In the genomic region with DNA sequence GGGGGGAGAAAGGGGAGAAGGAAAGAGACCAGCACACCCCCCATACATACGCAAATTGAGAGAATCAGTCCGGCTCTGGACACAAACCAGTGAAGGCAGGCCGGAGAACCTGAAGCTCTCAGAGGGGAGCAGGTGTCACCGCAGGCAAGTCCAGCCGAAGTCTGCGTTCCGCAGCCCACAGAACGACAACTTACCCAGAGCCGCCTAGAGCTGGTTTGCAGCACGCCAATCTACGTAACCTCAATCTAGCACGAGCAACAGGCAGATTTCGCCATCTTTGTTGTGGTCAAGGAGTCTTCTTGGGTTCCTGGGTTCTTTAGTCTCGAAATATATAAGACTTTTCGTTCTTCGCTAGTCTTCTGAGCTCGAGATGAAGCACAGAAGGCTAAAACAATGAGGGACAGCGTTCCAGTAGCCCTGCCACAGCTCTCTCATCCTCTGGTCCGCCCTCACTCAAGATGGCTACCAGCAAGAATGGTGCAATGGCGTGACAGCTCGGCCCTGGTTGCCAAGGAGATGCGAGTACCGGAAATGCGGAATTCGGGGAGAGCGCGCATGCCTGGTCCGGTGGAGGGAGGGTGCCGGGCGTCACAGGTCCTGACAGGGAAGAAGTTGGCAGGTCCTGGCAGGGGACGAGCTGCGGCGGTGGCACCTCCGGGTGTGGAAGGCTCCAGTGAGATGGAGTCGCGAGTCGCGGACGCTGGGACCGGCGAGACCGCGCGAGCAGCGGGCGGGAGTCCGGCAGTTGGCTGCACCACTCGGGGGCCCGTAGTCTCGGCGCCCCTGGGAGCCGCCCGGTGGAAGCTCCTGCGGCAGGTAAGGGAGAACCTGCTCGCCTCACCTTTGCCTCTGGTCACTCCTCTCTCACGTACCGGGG, we compare ENCODE assay signal across 8 cellular contexts. TPM values are rescaled to one million over a fixed set of nuclear protein-coding genes. Genes with fewer than 3 reads are reported as not detected.
A peak's percentile ranks its signal among the peaks of the same experiment; 100 is the strongest.
DNase-seq lines count a peak whose midpoint lies in the region; ATAC-seq and TF ChIP-seq lines count a peak whose summit lies in the region.

A gene (plus strand): TSS at position 618 of the 877 bp plus-strand sequence.
A gene (minus strand): TSS at position 165 of the 877 bp plus-strand sequence. CDS start 15,152 bp downstream, outside the sequence.

- DNase-seq in GM13976 (ENCODE audit: low spot score) (peak; percentile 95), NCI-H146 treated with DMSO at 0.1 percent for 48 hours (lab: John Stamatoyannopoulos, UW; ENCODE audit: unreplicated experiment) (peak; percentile 95), amniotic epithelial cell (ENCODE audit: low read depth) (peak; percentile 97), left cardiac atrium (peak; percentile 98), posterior vena cava (ENCODE audit: low spot score) (peak; percentile 100), upper lobe of right lung (peak; percentile 99)

- no peaks in the 10 kb centered on the region for H3K27me3 ChIP-seq in upper lobe of right lung

- H3K4me1 ChIP-seq in upper lobe of right lung = peaks cover 25% of the 10 kb centered on the region

- in situ Hi-C loops in GM13976 (cut with MboI; ENCODE audit: low sequenced_read_pairs, unreplicated experiment) = no loop called here

- peak within 1 kb of the TSS; percentile 100 for H3K27ac ChIP-seq in upper lobe of right lung

- TF ChIP-seq CTCF in GM13976 (IDR thresholded peaks at IDR 0.05; ENCODE audit: borderline replicate concordance, control extremely low read depth, extremely low read depth, insufficient read depth, missing control alignments) (no peak), upper lobe of right lung (IDR thresholded peaks at IDR 0.05) (no peak)

- intact Hi-C loops in T-helper 1 cell treated with Interleukin-12 subunit alpha and Interleukin-12 subunit beta and Interleukin-4 antibody, amounts not matched to agents 30 ng/mL and 1 ng/mL, for 36 hours (cut with micrococcal nuclease) = loop anchor here (1.0 to 10.0 kb wide), 12 partner anchors 117 to 2001 kb away; a partner anchor contains a TSS
- intact Hi-C loops in left cardiac atrium (cut with DNase I) = no loop called here
- intact Hi-C loops in posterior vena cava (cut with DNase I) = no loop called here
- intact Hi-C loops in upper lobe of right lung (cut with DNase I) = no loop called here

- ATAC-seq in HG02870 (IDR thresholded peaks at IDR 0.05; ENCODE audit: unreplicated experiment) = peak; percentile 80
- peak; percentile 97 to 98 for ATAC-seq in left cardiac atrium
- peak; percentile 98 for ATAC-seq in upper lobe of right lung

- no peaks in the 10 kb centered on the region for H3K36me3 ChIP-seq in upper lobe of right lung

- H3K4me3 ChIP-seq in upper lobe of right lung = peak within 1 kb of the TSS; percentile 81

- H3K9me3 ChIP-seq in upper lobe of right lung = no peaks in the 10 kb centered on the region

RNA-seq across cellular contexts. Expression of the first gene that starts in this region (rescaled TPM):
- 11.4 and 12.7 TPM in 2 replicates for total RNA-seq in T-helper 1 cell treated with Interleukin-12 subunit alpha and Interleukin-12 subunit beta and Interleukin-4 antibody, amounts not matched to agents 30 ng/mL and 1 ng/mL, for 36 hours
- total RNA-seq in left cardiac atrium (1 to 10 TPM; 6.6 to 7.1 TPM), posterior vena cava (10 to 100 TPM; 12.0 to 12.6 TPM), upper lobe of right lung (10.5 TPM)

RNA-seq across cellular contexts. Expression of the second gene that starts in this region (rescaled TPM):
- total RNA-seq in T-helper 1 cell treated with Interleukin-12 subunit alpha and Interleukin-12 subunit beta and Interleukin-4 antibody, amounts not matched to agents 30 ng/mL and 1 ng/mL, for 36 hours = 23.7 and 27.1 TPM in 2 replicates
- total RNA-seq in left cardiac atrium = 10 to 100 TPM; 70.4 to 77.4 TPM
- 10 to 100 TPM; 46.6 to 73.1 TPM for total RNA-seq in posterior vena cava
- total RNA-seq in upper lobe of right lung = 43.4 TPM

Comparison
In these comparisons a context has a peak if more than half of its experiments do, and no peak if none do; other contexts are left out.
1. Peak in every context shown above with its lines: DNase-seq, ATAC-seq, H3K4me3 ChIP-seq and H3K27ac ChIP-seq.